ENCODE assay signal across 8 cellular contexts in genomic region chr12:75505706-75506312, GRCh38. TPM values are rescaled to one million over a fixed set of nuclear protein-coding genes. Genes with fewer than 3 reads are reported as not detected.
A peak's percentile ranks its signal among the peaks of the same experiment; 100 is the strongest.
DNase-seq lines count a peak whose midpoint lies in the region; ATAC-seq and TF ChIP-seq lines count a peak whose summit lies in the region.

No MANE protein-coding gene starts in this region.

- WGBS in lower leg skin, 2 donors, result 55% methylated on average over 2 of the region's 2 CpGs

- no peak for TF ChIP-seq POLR2A in lower leg skin (IDR thresholded peaks at IDR 0.05)

- no TSS peak for BruUV-seq in Calu3 (replicated peaks; lab: Mats Ljungman, UMichigan)

- POLR2A ChIA-PET in HEK293 (lab: Yijun Ruan, JAX), result no interaction called here

- no peaks in the 10 kb centered on the region for H3K9me3 Mint-ChIP-seq in Calu3 (ENCODE audit: low read depth, unreplicated experiment)

- peaks cover 27% of the 10 kb centered on the region for H3K36me3 Mint-ChIP-seq in Calu3 (ENCODE audit: insufficient read depth, unreplicated experiment)

- DNase-seq in Calu3 (no peak), left kidney (ENCODE audit: low read depth, low spot score) (peak; percentile 11), lower leg skin (ENCODE audit: low spot score in 2 of 2) (no peak)
- DNase-seq in stimulated activated CD4-positive, alpha-beta T cell treated with anti-CD3 and anti-CD28 coated beads, Interleukin-1b, Interleukin-23, amount 100 ng/mL, for 48 hours, result no peak

- H3K4me3 Mint-ChIP-seq in Calu3 (ENCODE audit: low read depth, unreplicated experiment), result no peak overlapping the region

- no peaks in the 10 kb centered on the region for H3K27me3 Mint-ChIP-seq in Calu3 (ENCODE audit: unreplicated experiment)

- no peak overlapping the region for H3K27ac ChIP-seq in HEK293 (ENCODE audit: extremely low read depth, low read depth, low read length)
- H3K27ac ChIP-seq in VCaP, result no peak overlapping the region

- intact Hi-C loops in Calu3 (cut with micrococcal nuclease; ENCODE audit: unreplicated experiment), result loop anchor here (1.0 to 2.0 kb wide), 2 partner anchors 115 to 171 kb away; partner anchors contain the start of genes GLIPR1L1 and GLIPR1L2
- intact Hi-C loops in lower leg skin (cut with DNase I; ENCODE audit: low total_unique reads), result no loop called here

- H3K4me1 ChIP-seq in HEK293 (ENCODE audit: control insufficient read depth, insufficient read depth, low read length), result 0 out of 2 replicates have a peak, but pooled peaks cover 2% of the 10 kb centered on the region

- H3K4me3 ChIP-seq in HEK293 (ENCODE audit: low read depth, low read length) (no peak overlapping the region), lower leg skin (ENCODE audit: low read depth, poor library complexity, severe bottlenecking) (no peak overlapping the region)

- H3K27ac Mint-ChIP-seq in Calu3 (ENCODE audit: unreplicated experiment), result no peak overlapping the region

- CTCF ChIA-PET in Calu3 (lab: Charles Lee) (no interaction called here), HEK293 (lab: Yijun Ruan, JAX) (interaction anchor here (0.7 to 2.6 kb wide), 3 partner anchors 20 to 702 kb away, joined by 3 to 15 read pairs (median 8); no protein-coding TSS in a partner anchor)

- peak; percentile 52 for TF ChIP-seq CTCF in Calu3 (IDR thresholded peaks at IDR 0.05; ENCODE audit: unreplicated experiment)
- no peak for TF ChIP-seq CTCF in HEK293 (tag by site-specific recombination; IDR thresholded peaks at IDR 0.05)
- peak; percentile 86 for TF ChIP-seq CTCF in VCaP (conservative IDR thresholded peaks at IDR 0.05)
- no peak for TF ChIP-seq CTCF in lower leg skin (IDR thresholded peaks at IDR 0.05)

- H3K36me3 ChIP-seq in HEK293 (ENCODE audit: control insufficient read depth in 2 of 2, insufficient read depth in 1 of 2, low read length in 2 of 2), result peaks cover 44 to 75% of the 10 kb centered on the region in 2 experiments; a peak in 2 of 3 replicates

- peaks cover 10% of the 10 kb centered on the region for H3K4me1 Mint-ChIP-seq in Calu3 (ENCODE audit: low read depth, unreplicated experiment)

- no peaks in the 10 kb centered on the region for H3K9me3 ChIP-seq in HEK293 (ENCODE audit: control insufficient read depth, insufficient read depth, low read depth, low read length)

- ATAC-seq in GM19463 (IDR thresholded peaks at IDR 0.05; ENCODE audit: unreplicated experiment) (no peak), GM21515 (IDR thresholded peaks at IDR 0.05; ENCODE audit: unreplicated experiment) (no peak)

TF ChIP-seq in HEK293, 187 proteins besides CTCF, POLR2A, EP300 and RAD21:
- TF ChIP-seq ZNF639 (tag by site-specific recombination; IDR thresholded peaks at IDR 0.05), result no peak
- peak; percentile 37 for TF ChIP-seq ZNF654 (tag by site-specific recombination; IDR thresholded peaks at IDR 0.05; ENCODE audit: low read depth)
- TF ChIP-seq ZBTB10 (tag by site-specific recombination; IDR thresholded peaks at IDR 0.05), result no peak
TF ChIP-seq in HEK293: peak in this region for 1.

RNA-seq across cellular contexts. Expression of gene KRR1, which starts 5.6 kb away (rescaled TPM):
- total RNA-seq in Calu3 (2022) (110 and 114 TPM in 2 replicates), lower leg skin (10 to 100 TPM; 21.3 to 52.3 (median 32.0) TPM)

RNA-seq across cellular contexts. Expression of gene GLIPR1, which starts 25.3 kb away (rescaled TPM):
- 27.7 and 38.5 TPM in 2 replicates for total RNA-seq in Calu3 (2022)
- 10 to 100 TPM in 1 of 4 donors, 1 to 10 TPM in 3; 2.5 to 12.0 (median 3.8) TPM for total RNA-seq in lower leg skin

Comparison
In these comparisons a context has a peak if more than half of its experiments do, and no peak if none do; other contexts are left out.
1. CTCF ChIP-seq: peak in Calu3 (single experiment) and VCaP (single experiment); none in HEK293 (single experiment) and lower leg skin (0 of 3).